ENCODE assay signal across 8 cellular contexts in genomic region chr12:102484017-102484731, GRCh38. TPM values are rescaled to one million over a fixed set of nuclear protein-coding genes. Genes with fewer than 3 reads are reported as not detected.
DNase-seq lines count a peak whose midpoint lies in the region; ATAC-seq and TF ChIP-seq lines count a peak whose summit lies in the region.

No MANE protein-coding gene starts in this region.

- peak; percentile 45 for ATAC-seq in GM19328 (IDR thresholded peaks at IDR 0.05; ENCODE audit: unreplicated experiment)
- ATAC-seq in HG03442 (IDR thresholded peaks at IDR 0.05; ENCODE audit: unreplicated experiment), result peak; percentile 57
- ATAC-seq in activated T-helper 17 cell treated with anti-CD3 and anti-CD28 coated beads, Interleukin-2, amount 50 U/mL, for 72 hours (replicated peaks), result peak; percentile 84
- peak; percentile 51 for ATAC-seq in gastroesophageal sphincter
- ATAC-seq in upper lobe of right lung, result peak; percentile 82

- H3K9me3 ChIP-seq in gastroesophageal sphincter (no peaks in the 10 kb centered on the region), trophoblast cell (ENCODE audit: insufficient read depth, low read depth, low read length) (no peaks in the 10 kb centered on the region), upper lobe of right lung (no peaks in the 10 kb centered on the region)

- H3K4me3 Mint-ChIP-seq in activated T-helper 17 cell treated with anti-CD3 and anti-CD28 coated beads, Interleukin-2, amount 50 U/mL, for 72 hours, result peak overlapping the region; percentile 52

- no peak for TF ChIP-seq POLR2A in gastroesophageal sphincter (IDR thresholded peaks at IDR 0.05)

- no peak overlapping the region for H3K4me2 ChIP-seq in trophoblast cell (ENCODE audit: low read length)

- H4K91ac ChIP-seq in trophoblast cell (ENCODE audit: low read depth, low read length), result peak overlapping the region; percentile 26

- no peaks in the 10 kb centered on the region for H3K9me3 Mint-ChIP-seq in activated T-helper 17 cell treated with anti-CD3 and anti-CD28 coated beads, Interleukin-2, amount 50 U/mL, for 72 hours

- peaks cover 6% of the 10 kb centered on the region for H3K27me3 Mint-ChIP-seq in activated T-helper 17 cell treated with anti-CD3 and anti-CD28 coated beads, Interleukin-2, amount 50 U/mL, for 72 hours

- H3K9ac ChIP-seq in trophoblast cell (ENCODE audit: low read length), result no peak overlapping the region

- no peaks in the 10 kb centered on the region for H3K36me3 ChIP-seq in gastroesophageal sphincter
- no peaks in the 10 kb centered on the region for H3K36me3 ChIP-seq in trophoblast cell (ENCODE audit: control insufficient read depth in 1 of 2, insufficient read depth in 2 of 2, low read length in 2 of 2)
- no peaks in the 10 kb centered on the region for H3K36me3 ChIP-seq in upper lobe of right lung

- H3K23ac ChIP-seq in trophoblast cell (ENCODE audit: low read length), result no peak overlapping the region

- H3K27me3 ChIP-seq in gastroesophageal sphincter (no peaks in the 10 kb centered on the region), trophoblast cell (ENCODE audit: insufficient read depth, low read length) (no peaks in the 10 kb centered on the region), upper lobe of right lung (no peaks in the 10 kb centered on the region)

- no peak for TF ChIP-seq EP300 in gastroesophageal sphincter (IDR thresholded peaks at IDR 0.05)

- H3K4me1 ChIP-seq in gastroesophageal sphincter (peaks cover 0 to 33% (median 7%) of the 10 kb centered on the region in 3 donors), trophoblast cell (ENCODE audit: control insufficient read depth in 1 of 2, insufficient read depth in 2 of 2, low read length in 2 of 2) (peaks cover 0 to 2% of the 10 kb centered on the region in 2 experiments), upper lobe of right lung (peaks cover 8% of the 10 kb centered on the region)

- peaks cover 1% of the 10 kb centered on the region for H3K79me1 ChIP-seq in trophoblast cell (ENCODE audit: low read length)

- H3K27ac Mint-ChIP-seq in activated T-helper 17 cell treated with anti-CD3 and anti-CD28 coated beads, Interleukin-2, amount 50 U/mL, for 72 hours, result peak overlapping the region; percentile 84

- H3K36me3 Mint-ChIP-seq in activated T-helper 17 cell treated with anti-CD3 and anti-CD28 coated beads, Interleukin-2, amount 50 U/mL, for 72 hours (ENCODE audit: low read depth), result no peaks in the 10 kb centered on the region

- intact Hi-C loops in upper lobe of right lung (cut with DNase I), result no loop called here

- WGBS in gastroesophageal sphincter (ENCODE audit: low coverage in 1 of 2), 2 donors, result 17 to 18% methylated on average over 13 to 14 of the region's 14 CpGs
- WGBS in trophoblast cell (ENCODE audit: extremely low coverage, insufficient coverage, insufficient read length), result no CpG with 5 or more reads among the region's 14 CpGs

- no peak overlapping the region for H3K4ac ChIP-seq in trophoblast cell (ENCODE audit: low read depth, low read length)

- H2BK12ac ChIP-seq in trophoblast cell (ENCODE audit: low read length), result peak overlapping the region; percentile 92

- no peak overlapping the region for H3K18ac ChIP-seq in trophoblast cell (ENCODE audit: low read length)

- H2AK5ac ChIP-seq in trophoblast cell (ENCODE audit: low read length), result no peak overlapping the region

- H4K12ac ChIP-seq in trophoblast cell (ENCODE audit: low read depth, low read length), result no peak overlapping the region

- no peak overlapping the region for H2AFZ ChIP-seq in trophoblast cell (ENCODE audit: insufficient read depth, low read length, poor library complexity)

- DNase-seq in COLO668 (lab: John Stamatoyannopoulos, UW; ENCODE audit: unreplicated experiment) (peak; percentile 31), OCI-M2 (lab: John Stamatoyannopoulos, UW; ENCODE audit: unreplicated experiment) (peak; percentile 5), trophoblast cell (peak; percentile 37 to 70), upper lobe of right lung (no peak)

- H4K8ac ChIP-seq in trophoblast cell (ENCODE audit: low read depth, low read length), result peak overlapping the region; percentile 84

- H3K14ac ChIP-seq in trophoblast cell (ENCODE audit: low read length), result no peak overlapping the region

- peak overlapping the region in 3 of 4 donors; percentile 38 to 54 (median 48) for H3K27ac ChIP-seq in gastroesophageal sphincter
- H3K27ac ChIP-seq in trophoblast cell (ENCODE audit: low read depth, low read length), result no peak overlapping the region
- peak overlapping the region; percentile 53 for H3K27ac ChIP-seq in upper lobe of right lung

- peak overlapping the region; percentile 53 for H2BK120ac ChIP-seq in trophoblast cell (ENCODE audit: insufficient read depth, low read length, poor library complexity)

- H3K4me1 Mint-ChIP-seq in activated T-helper 17 cell treated with anti-CD3 and anti-CD28 coated beads, Interleukin-2, amount 50 U/mL, for 72 hours, result peaks cover 10% of the 10 kb centered on the region

- no peaks in the 10 kb centered on the region for H3K79me2 ChIP-seq in trophoblast cell (ENCODE audit: control insufficient read depth, insufficient read depth, low read length, poor library complexity)

- H2BK5ac ChIP-seq in trophoblast cell (ENCODE audit: low read depth, low read length, poor library complexity), result no peak overlapping the region

- H3K4me3 ChIP-seq in gastroesophageal sphincter (peak overlapping the region; percentile 24 to 26), trophoblast cell (ENCODE audit: low read depth, low read length) (no peak overlapping the region), upper lobe of right lung (peak overlapping the region; percentile 35)

- TF ChIP-seq CTCF in gastroesophageal sphincter (IDR thresholded peaks at IDR 0.05) (peak; percentile 71 to 92 (median 82)), upper lobe of right lung (IDR thresholded peaks at IDR 0.05) (peak; percentile 98)

RNA-seq across cellular contexts. Expression of gene IGF1, which starts 3.8 kb away (rescaled TPM):
- 1 to 10 TPM in 1 of 2 donors, not detected in 1; 1.0 TPM for total RNA-seq in activated T-helper 17 cell treated with anti-CD3 and anti-CD28 coated beads, Interleukin-2, amount 50 U/mL, for 72 hours
- total RNA-seq in gastroesophageal sphincter (10 to 100 TPM; 17.3 to 58.7 (median 43.1) TPM), upper lobe of right lung (6.0 TPM)
- 8.9 and 10.7 TPM in 2 replicates for polyA plus RNA-seq in trophoblast cell (2013)
